ENCODE assay signal across 8 cellular contexts in the genomic region with DNA sequence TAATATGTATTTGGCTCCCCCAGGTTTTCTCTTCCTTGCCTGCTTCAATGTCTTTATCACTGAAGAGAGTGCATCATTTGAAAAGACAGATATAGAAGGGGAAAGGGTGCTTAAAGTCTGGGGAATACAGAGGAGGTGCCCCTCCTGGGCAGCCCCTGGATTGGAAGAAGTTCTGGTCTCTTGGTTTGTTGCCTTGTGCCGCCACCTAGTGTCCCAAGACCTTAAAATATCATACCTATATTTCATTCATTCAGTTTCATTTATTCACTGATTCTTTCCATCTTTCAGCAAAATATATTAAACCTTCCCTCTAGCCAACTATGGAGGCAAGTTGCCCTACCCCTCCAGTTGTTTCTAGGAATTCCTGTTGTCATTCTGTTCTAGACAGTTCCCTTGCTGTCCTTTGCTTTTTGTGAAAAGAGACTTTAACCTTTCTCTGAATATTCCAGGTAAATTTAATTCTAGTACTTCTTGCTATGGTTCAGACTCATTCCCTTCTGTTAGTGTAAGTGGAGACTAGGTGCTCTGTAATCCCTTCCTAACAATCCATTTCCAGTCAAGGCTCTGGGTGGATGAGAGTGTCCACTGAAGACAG. TPM values are rescaled to one million over a fixed set of nuclear protein-coding genes. Genes with fewer than 3 reads are reported as not detected.
A peak's percentile ranks its signal among the peaks of the same experiment; 100 is the strongest.
DNase-seq lines count a peak whose midpoint lies in the region; ATAC-seq and TF ChIP-seq lines count a peak whose summit lies in the region.

No MANE protein-coding gene starts in this region.

- H3K36me3 ChIP-seq in upper lobe of left lung = no peaks in the 10 kb centered on the region

- no peaks in the 10 kb centered on the region for H3K36me3 Mint-ChIP-seq in T-helper 2 cell treated with Interferon-gamma antibody and Interleukin-4, amounts not matched to agents 5 μg/mL and 100 μg/mL, for 36 hours (ENCODE audit: low read depth)

- H3K4me1 Mint-ChIP-seq in T-helper 2 cell treated with Interferon-gamma antibody and Interleukin-4, amounts not matched to agents 5 μg/mL and 100 μg/mL, for 36 hours (ENCODE audit: low read depth) = peaks cover 10% of the 10 kb centered on the region

- peaks cover 0 to 7% (median 4%) of the 10 kb centered on the region in 4 donors for H3K4me1 ChIP-seq in upper lobe of left lung

- WGBS in upper lobe of left lung, 2 donors = 14 to 18% methylated on average over 1 of the region's 1 CpG

- TF ChIP-seq CTCF in HFF-Myc (IDR thresholded peaks at IDR 0.05; ENCODE audit: low read depth, low read length, missing control alignments) (peak; percentile 39), fibroblast of villous mesenchyme (IDR thresholded peaks at IDR 0.05; ENCODE audit: insufficient read depth, low read depth, low read length) (peak; percentile 45), upper lobe of left lung (IDR thresholded peaks at IDR 0.05) (peak in 2 of 6 experiments; percentile 12 to 14)

- H3K9me3 ChIP-seq in upper lobe of left lung = no peaks in the 10 kb centered on the region

- H3K9me3 Mint-ChIP-seq in T-helper 2 cell treated with Interferon-gamma antibody and Interleukin-4, amounts not matched to agents 5 μg/mL and 100 μg/mL, for 36 hours = no peaks in the 10 kb centered on the region

- ATAC-seq in upper lobe of left lung (ENCODE audit: low FRiP score in 2 of 2) = no peak
- no peak for ATAC-seq in HG03097 (IDR thresholded peaks at IDR 0.05; ENCODE audit: low FRiP score, unreplicated experiment)
- no peak for ATAC-seq in HG03469 (IDR thresholded peaks at IDR 0.05; ENCODE audit: unreplicated experiment)

- peaks cover 0 to 30% (median 17%) of the 10 kb centered on the region in 4 donors for H3K27me3 ChIP-seq in upper lobe of left lung

- H3K27ac ChIP-seq in upper lobe of left lung = no peak overlapping the region

- TF ChIP-seq POLR2A in upper lobe of left lung (IDR thresholded peaks at IDR 0.05) = no peak

- H3K27me3 Mint-ChIP-seq in T-helper 2 cell treated with Interferon-gamma antibody and Interleukin-4, amounts not matched to agents 5 μg/mL and 100 μg/mL, for 36 hours (ENCODE audit: low read depth) = peaks cover 70% of the 10 kb centered on the region

- H3K4me3 ChIP-seq in HFF-Myc (replicated peaks; ENCODE audit: low read depth, low read length) (no peak overlapping the region), fibroblast of villous mesenchyme (ENCODE audit: low read depth, low read length) (no peak overlapping the region), upper lobe of left lung (no peak overlapping the region)

- no peak overlapping the region for H3K27ac Mint-ChIP-seq in T-helper 2 cell treated with Interferon-gamma antibody and Interleukin-4, amounts not matched to agents 5 μg/mL and 100 μg/mL, for 36 hours

- no peak for TF ChIP-seq EP300 in upper lobe of left lung (IDR thresholded peaks at IDR 0.05)

- peak; percentile 54 for DNase-seq in DMS53 treated with DMSO at 0.1 percent for 48 hours (lab: John Stamatoyannopoulos, UW; ENCODE audit: unreplicated experiment)
- no peak for DNase-seq in HFF-Myc (ENCODE audit: extremely low read depth, low read depth)
- DNase-seq in T-helper 2 cell treated with Interferon-gamma antibody and Interleukin-4, amounts not matched to agents 5 μg/mL and 100 μg/mL, for 36 hours (ENCODE audit: low spot score) = peak; percentile 17
- peak; percentile 22 for DNase-seq in fibroblast of villous mesenchyme (ENCODE audit: low read depth)
- DNase-seq in GM19240 (ENCODE audit: insufficient read length, low spot score) = no peak
- no peak for DNase-seq in upper lobe of left lung

- H3K4me3 Mint-ChIP-seq in T-helper 2 cell treated with Interferon-gamma antibody and Interleukin-4, amounts not matched to agents 5 μg/mL and 100 μg/mL, for 36 hours = no peak overlapping the region

RNA-seq across cellular contexts. Expression of a gene that starts 56.1 kb away (rescaled TPM):
- total RNA-seq in fibroblast of villous mesenchyme = 10.0 and 10.8 TPM in 2 replicates
- 100 to 1,000 TPM in 2 of 6 donors, 10 to 100 TPM in 4; 42.7 to 146 (median 58.7) TPM for total RNA-seq in upper lobe of left lung

Comparison
In these comparisons a context has a peak if more than half of its experiments do, and no peak if none do; other contexts are left out.
1. DNase-seq: peak in DMS53 treated with DMSO at 0.1 percent for 48 hours (single experiment), T-helper 2 cell treated with Interferon-gamma antibody and Interleukin-4, amounts not matched to agents 5 μg/mL and 100 μg/mL, for 36 hours (single experiment) and fibroblast of villous mesenchyme (single experiment); none in HFF-Myc (single experiment), GM19240 (single experiment) and upper lobe of left lung (0 of 2).